8 cellular contexts compared by ENCODE assay signal in genomic region chr20:31861346-31862156, GRCh38. TPM values are rescaled to one million over a fixed set of nuclear protein-coding genes. Genes with fewer than 3 reads are reported as not detected.
A peak's percentile ranks its signal among the peaks of the same experiment; 100 is the strongest.
DNase-seq lines count a peak whose midpoint lies in the region; ATAC-seq and TF ChIP-seq lines count a peak whose summit lies in the region.

No MANE protein-coding gene starts in this region.

- H3K27me3 ChIP-seq in BLaER1: no peaks in the 10 kb centered on the region
- peaks cover 58% of the 10 kb centered on the region for H3K27me3 ChIP-seq in GM23248 (replicated peaks; ENCODE audit: insufficient read depth)
- H3K27me3 ChIP-seq in colonic mucosa: peaks cover 4% of the 10 kb centered on the region
- peaks cover 25% of the 10 kb centered on the region for H3K27me3 ChIP-seq in lower lobe of right lung (ENCODE audit: low read depth)

- no peaks in the 10 kb centered on the region for H3K79me2 ChIP-seq in GM23248 (ENCODE audit: insufficient read depth)

- peaks cover 26% of the 10 kb centered on the region for H3K27me3 Mint-ChIP-seq in activated CD4-positive, alpha-beta T cell treated with anti-CD3 and anti-CD28 coated beads for 36 hours

- H3K36me3 Mint-ChIP-seq in activated CD4-positive, alpha-beta T cell treated with anti-CD3 and anti-CD28 coated beads for 36 hours (ENCODE audit: low read depth): no peaks in the 10 kb centered on the region

- H3K9me3 ChIP-seq in BLaER1 (no peaks in the 10 kb centered on the region), GM23248 (ENCODE audit: low read depth) (no peaks in the 10 kb centered on the region), colonic mucosa (no peaks in the 10 kb centered on the region), lower lobe of right lung (no peaks in the 10 kb centered on the region)

- DNase-seq in GM23248: peak; percentile 71
- peak; percentile 90 for DNase-seq in NCI-H2171 treated with DMSO at 0.1 percent for 48 hours (lab: John Stamatoyannopoulos, UW)
- DNase-seq in activated CD4-positive, alpha-beta T cell treated with anti-CD3 and anti-CD28 coated beads for 36 hours: peak; percentile 84
- peak; percentile 64 for DNase-seq in colonic mucosa
- DNase-seq in lower lobe of right lung: peak; percentile 71
- DNase-seq in stimulated activated CD4-positive, alpha-beta T cell treated with anti-CD3 and anti-CD28 coated beads, TNF-alpha, amount 100 ng/mL, for 48 hours (ENCODE audit: low read depth in 3 of 3): peak; percentile 25 to 50 (median 48)

- H3K27ac Mint-ChIP-seq in activated CD4-positive, alpha-beta T cell treated with anti-CD3 and anti-CD28 coated beads for 36 hours: no peak overlapping the region

- WGBS in GM23248 (ENCODE audit: low coverage in 1 of 2, low lambda C conversion rate in 2 of 2, missing lambda C conversion rate in 2 of 2), 2 experiments: 16 to 22% methylated on average over 19 to 42 of the region's 62 CpGs

- peaks cover 71% of the 10 kb centered on the region for H3K4me1 ChIP-seq in BLaER1
- H3K4me1 ChIP-seq in GM23248 (ENCODE audit: insufficient read depth): 0 out of 2 replicates have a peak, but pooled peaks cover 3% of the 10 kb centered on the region
- H3K4me1 ChIP-seq in colonic mucosa: peaks cover 7% of the 10 kb centered on the region
- peaks cover 13% of the 10 kb centered on the region for H3K4me1 ChIP-seq in lower lobe of right lung

- H3K36me3 ChIP-seq in BLaER1 (no peaks in the 10 kb centered on the region), GM23248 (ENCODE audit: low read depth) (no peaks in the 10 kb centered on the region), colonic mucosa (no peaks in the 10 kb centered on the region), lower lobe of right lung (no peaks in the 10 kb centered on the region)

- intact Hi-C loops in activated CD4-positive, alpha-beta T cell treated with anti-CD3 and anti-CD28 coated beads for 36 hours (cut with DNase I, micrococcal nuclease): loop anchor here in 1 of 2 experiments (1.0 kb wide), 3 partner anchors 19 to 157 kb away; partner anchors contain the start of gene PDRG1
- intact Hi-C loops in colonic mucosa (cut with DNase I): no loop called here
- intact Hi-C loops in lower lobe of right lung (cut with DNase I): no loop called here

- H2AFZ ChIP-seq in GM23248: peak overlapping the region; percentile 33; the same call in 1 of the 2 replicates

- H3K9me2 ChIP-seq in GM23248 (ENCODE audit: insufficient read depth): no peaks in the 10 kb centered on the region

- peak; percentile 97 for ATAC-seq in activated CD4-positive, alpha-beta T cell treated with anti-CD3 and anti-CD28 coated beads for 36 hours
- ATAC-seq in lower lobe of right lung: peak; percentile 78 to 85
- no peak for ATAC-seq in HG03378 (IDR thresholded peaks at IDR 0.05; ENCODE audit: unreplicated experiment)

- H3K9ac ChIP-seq in BLaER1: peak overlapping the region; percentile 82
- no peak overlapping the region for H3K9ac ChIP-seq in GM23248
- peak overlapping the region in 1 of 2 donors; percentile 61 for H3K9ac ChIP-seq in colonic mucosa (ENCODE audit: low read depth in 2 of 2, low read length in 2 of 2)

- H3K4me3 Mint-ChIP-seq in activated CD4-positive, alpha-beta T cell treated with anti-CD3 and anti-CD28 coated beads for 36 hours: peak overlapping the region; percentile 24

- H3K4me2 ChIP-seq in BLaER1: peak overlapping the region; percentile 100
- peak overlapping the region; percentile 41 for H3K4me2 ChIP-seq in GM23248 (ENCODE audit: unreplicated experiment)

- in situ Hi-C loops in GM23248 (cut with MboI): no loop called here

- no peaks in the 10 kb centered on the region for H3F3A ChIP-seq in GM23248 (ENCODE audit: insufficient read depth)

- no peaks in the 10 kb centered on the region for H4K20me1 ChIP-seq in BLaER1
- H4K20me1 ChIP-seq in GM23248 (ENCODE audit: insufficient read depth): no peaks in the 10 kb centered on the region

- H3K27ac ChIP-seq in BLaER1 (peak overlapping the region; percentile 61; the same call in 1 of the 2 replicates), GM23248 (no peak overlapping the region), colonic mucosa (no peak overlapping the region), lower lobe of right lung (no peak overlapping the region)

- TF ChIP-seq CTCF in colonic mucosa (IDR thresholded peaks at IDR 0.05) (no peak), lower lobe of right lung (IDR thresholded peaks at IDR 0.05) (no peak)

- peaks cover 8% of the 10 kb centered on the region for H3K4me1 Mint-ChIP-seq in activated CD4-positive, alpha-beta T cell treated with anti-CD3 and anti-CD28 coated beads for 36 hours

- POLR2A ChIA-PET in activated CD4-positive, alpha-beta T cell treated with anti-CD3 and anti-CD28 coated beads for 36 hours (lab: Charles Lee): no interaction called here

- H3K4me3 ChIP-seq in BLaER1 (peak overlapping the region; percentile 75), GM23248 (peak overlapping the region; percentile 51), colonic mucosa (peak overlapping the region; percentile 53), lower lobe of right lung (peak overlapping the region; percentile 65)

- no peaks in the 10 kb centered on the region for H3K9me3 Mint-ChIP-seq in activated CD4-positive, alpha-beta T cell treated with anti-CD3 and anti-CD28 coated beads for 36 hours (ENCODE audit: low read depth)

- CTCF ChIA-PET in activated CD4-positive, alpha-beta T cell treated with anti-CD3 and anti-CD28 coated beads for 36 hours (lab: Charles Lee): interaction anchor here (0.6 to 0.9 kb wide), 3 partner anchors 9 to 108 kb away, joined by 3 to 4 read pairs (median 4); no protein-coding TSS in a partner anchor

RNA-seq across cellular contexts. Expression of gene DUSP15, which starts 8.8 kb away (rescaled TPM):
- not detected in 2 replicates for total RNA-seq in GM23248 (2014; rRNA removed; shearing (Covaris generic))
- not detected in 2 replicates for polyA plus RNA-seq in GM23248 (2016; fragmentation: Nextera tagmentation; extraction: Ambion mirVana)
- not detected for total RNA-seq in activated CD4-positive, alpha-beta T cell treated with anti-CD3 and anti-CD28 coated beads for 36 hours
- total RNA-seq in colonic mucosa: under 1 TPM; 0.59 to 0.74 TPM
- 0.80 TPM for total RNA-seq in lower lobe of right lung

RNA-seq across cellular contexts. Expression of gene TTLL9, which starts 8.9 kb away (rescaled TPM):
- total RNA-seq in GM23248 (2014; rRNA removed; shearing (Covaris generic)): not detected in 2 replicates
- polyA plus RNA-seq in GM23248 (2016; fragmentation: Nextera tagmentation; extraction: Ambion mirVana): not detected in 2 replicates
- not detected for total RNA-seq in activated CD4-positive, alpha-beta T cell treated with anti-CD3 and anti-CD28 coated beads for 36 hours
- total RNA-seq in colonic mucosa (not detected), lower lobe of right lung (5.9 TPM)

RNA-seq across cellular contexts. Expression of gene FOXS1, which starts 16.1 kb away (rescaled TPM):
- total RNA-seq in GM23248 (2014; rRNA removed; shearing (Covaris generic)): not detected in 2 replicates
- not detected in 2 replicates for polyA plus RNA-seq in GM23248 (2016; fragmentation: Nextera tagmentation; extraction: Ambion mirVana)
- not detected for total RNA-seq in activated CD4-positive, alpha-beta T cell treated with anti-CD3 and anti-CD28 coated beads for 36 hours
- total RNA-seq in colonic mucosa: under 1 TPM; 0.20 to 0.48 TPM
- 1.1 TPM for total RNA-seq in lower lobe of right lung

RNA-seq across cellular contexts. Expression of gene MYLK2, which starts 42.4 kb away (rescaled TPM):
- total RNA-seq in GM23248 (2014; rRNA removed; shearing (Covaris generic)): 0.63 TPM in 1 of 2 replicates, not detected in the other
- polyA plus RNA-seq in GM23248 (2016; fragmentation: Nextera tagmentation; extraction: Ambion mirVana): not detected in 2 replicates
- under 1 TPM; 0.39 TPM for total RNA-seq in activated CD4-positive, alpha-beta T cell treated with anti-CD3 and anti-CD28 coated beads for 36 hours
- total RNA-seq in colonic mucosa (under 1 TPM; 0.11 to 0.20 TPM), lower lobe of right lung (not detected)
